14 cellular contexts compared by ENCODE assay signal in genomic region chr3:141012571-141012970, GRCh38. TPM values are rescaled to one million over a fixed set of nuclear protein-coding genes. Genes with fewer than 3 reads are reported as not detected.
"Had no signal": no experiment of that assay in that cellular context is flagged by ENCODE, and none has a peak within 500 bp of the region (broad histone marks: within the 10 kb centered on the region; RNA-seq: fewer than 3 reads in every experiment).

No MANE protein-coding gene starts in this region.

- DNase-seq: activated CD4-positive, alpha-beta T cell treated with anti-CD3 and anti-CD28 coated beads for 48 hours; activated CD8-positive, alpha-beta memory T cell treated with anti-CD3 and anti-CD28 coated beads, Interleukin-2, amount 50 U/mL, for 48 hours; activated CD8-positive, alpha-beta T cell treated with anti-CD3 and anti-CD28 coated beads, Interleukin-2, amount 10 ng/mL, durations not matched to agents 7 days and 5 days; activated naive CD4-positive, alpha-beta T cell treated with Interleukin-2 at 50 U/mL for 16 hours; activated naive CD8-positive, alpha-beta T cell treated with anti-CD3 and anti-CD28 coated beads, Interleukin-2, amount 50 U/mL, for 24 hours; esophagus squamous epithelium; foreskin fibroblast; stimulated activated CD4-positive, alpha-beta T cell treated with anti-CD3 and anti-CD28 coated beads, Interleukin-12 subunit alpha, Interleukin-12 subunit beta, amount 100 ng/mL, for 4 hours; stimulated activated naive CD4-positive, alpha-beta T cell; substantia nigra; T1000; transverse colon had no signal

- H3K36me3 ChIP-seq: ascending aorta, esophagus squamous epithelium, transverse colon had no signal

- H3K4me1 ChIP-seq: ascending aorta, transverse colon had no signal

- H3K27ac ChIP-seq: ascending aorta, esophagus squamous epithelium, transverse colon had no signal

- H3K27me3 ChIP-seq: ascending aorta had no signal

- ATAC-seq: activated CD8-positive, alpha-beta T cell treated with anti-CD3 and anti-CD28 coated beads, Interleukin-2, amount 10 ng/mL, durations not matched to agents 7 days and 5 days had no signal

- H3K9me3 ChIP-seq: ascending aorta, esophagus squamous epithelium, transverse colon had no signal

- H3K4me3 ChIP-seq: ascending aorta, esophagus squamous epithelium, transverse colon had no signal

RNA-seq across cellular contexts. Expression of gene SPSB4, which starts 38.6 kb away (rescaled TPM):
- total RNA-seq: activated CD8-positive, alpha-beta T cell treated with anti-CD3 and anti-CD28 coated beads, Interleukin-2, amount 10 ng/mL, durations not matched to agents 7 days and 5 days; ascending aorta; esophagus squamous epithelium; pulmonary artery endothelial cell had no signal
